Comparison of ENCODE assay signal across 12 cellular contexts in the genomic region with DNA sequence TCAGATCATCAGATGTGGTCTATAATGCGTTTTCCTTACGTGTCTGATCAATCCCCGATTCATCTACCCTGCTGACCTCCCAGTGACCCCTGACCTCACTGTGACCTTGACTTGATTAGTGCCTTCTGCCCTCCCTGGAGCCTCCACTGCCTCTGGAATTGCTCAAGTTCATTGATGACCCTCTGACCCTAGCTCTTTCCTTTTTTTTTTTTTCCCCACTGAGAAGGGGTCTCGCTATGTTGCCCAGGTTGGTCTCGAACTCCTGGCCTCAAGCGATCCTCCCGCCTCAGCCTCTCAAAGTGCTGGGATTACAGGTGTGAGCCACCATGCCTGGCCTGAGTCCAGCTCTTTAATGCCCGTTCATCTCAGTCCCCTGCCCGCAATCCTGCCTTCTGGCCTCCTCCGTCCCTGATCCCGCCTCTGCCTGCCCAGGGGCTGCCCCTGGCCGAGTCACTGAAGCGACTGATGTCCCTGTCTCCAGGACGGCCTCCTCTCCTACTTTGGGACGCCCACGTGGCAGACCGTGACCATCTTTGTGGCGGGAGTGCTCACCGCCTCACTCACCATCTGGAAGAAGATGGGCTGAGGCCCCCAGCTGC. TPM values are rescaled to one million over a fixed set of nuclear protein-coding genes. Genes with fewer than 3 reads are reported as not detected.
DNase-seq lines count a peak whose midpoint lies in the region; ATAC-seq, FAIRE-seq and TF ChIP-seq lines count a peak whose summit lies in the region.
"Had no signal": no experiment of that assay in that cellular context is flagged by ENCODE, and none has a peak within 500 bp of the region (broad histone marks: within the 10 kb centered on the region; RNA-seq: fewer than 3 reads in every experiment).

No MANE protein-coding gene starts in this region.

- H3K9me3 ChIP-seq in gastroesophageal sphincter: no peaks in the 10 kb centered on the region
- H3K9me3 ChIP-seq in small intestine (ENCODE audit: control insufficient read depth, low read depth): no peaks in the 10 kb centered on the region

- H3K27ac ChIP-seq in gastroesophageal sphincter (peak overlapping the region in 3 of 4 donors; percentile 2 to 95 (median 93)), small intestine (ENCODE audit: low read depth in 1 of 2, low read length in 1 of 2) (peak overlapping the region; percentile 92 to 93)

- peaks cover 0 to 35% (median 16%) of the 10 kb centered on the region in 3 donors for H3K4me1 ChIP-seq in gastroesophageal sphincter
- H3K4me1 ChIP-seq in small intestine (ENCODE audit: control insufficient read depth in 2 of 2, insufficient read depth in 1 of 2, low read depth in 1 of 2, low read length in 1 of 2): peaks cover 2 to 16% of the 10 kb centered on the region in 2 donors

- ATAC-seq in gastroesophageal sphincter (no peak), HG02973 (IDR thresholded peaks at IDR 0.05; ENCODE audit: unreplicated experiment) (no peak)

- H3K36me3 ChIP-seq in gastroesophageal sphincter: peaks cover 0 to 18% of the 10 kb centered on the region in 2 donors
- peaks cover 0 to under 1% of the 10 kb centered on the region in 2 donors for H3K36me3 ChIP-seq in small intestine (ENCODE audit: control insufficient read depth in 2 of 2, insufficient read depth in 2 of 2, low read length in 2 of 2)

- 78 to 82% methylated on average over 9 of the region's 19 CpGs for WGBS in gastroesophageal sphincter (ENCODE audit: low coverage in 1 of 2), 2 donors
- WGBS in small intestine, 3 donors: 56 to 71% (median 62%) methylated on average over 19 of the region's 19 CpGs

- TF ChIP-seq EP300 in gastroesophageal sphincter (IDR thresholded peaks at IDR 0.05): no peak

- TF ChIP-seq POLR2A in gastroesophageal sphincter (IDR thresholded peaks at IDR 0.05): no peak

- FAIRE-seq in small intestine (lab: Jason Lieb, UNC): no peak
- FAIRE-seq: A204.1, endometrium had no signal

- H3K4me3 ChIP-seq in gastroesophageal sphincter: no peak overlapping the region
- H3K4me3 ChIP-seq in small intestine (ENCODE audit: low read depth in 1 of 2, low read length in 2 of 2): no peak overlapping the region

- no peaks in the 10 kb centered on the region for H3K27me3 ChIP-seq in gastroesophageal sphincter
- no peaks in the 10 kb centered on the region for H3K27me3 ChIP-seq in small intestine (ENCODE audit: control insufficient read depth in 2 of 2, insufficient read depth in 2 of 2, low read length in 2 of 2)

- DNase-seq in DMS53 (lab: John Stamatoyannopoulos, UW) (peak; percentile 31), DMS53 treated with DMSO at 0.1 percent for 48 hours (lab: John Stamatoyannopoulos, UW; ENCODE audit: unreplicated experiment) (no peak), RKO (ENCODE audit: low spot score) (peak; percentile 35), small intestine (no peak), GM10266 (ENCODE audit: extremely low spot score) (no peak), COLO668 (lab: John Stamatoyannopoulos, UW; ENCODE audit: unreplicated experiment) (no peak)
- DNase-seq: activated effector memory CD4-positive, alpha-beta T cell treated with anti-CD3 and anti-CD28 coated beads, Interleukin-2, amount 50 U/mL, for 16 hours; retina had no signal

- TF ChIP-seq CTCF in gastroesophageal sphincter (IDR thresholded peaks at IDR 0.05) (no peak), GM10266 (IDR thresholded peaks at IDR 0.05; ENCODE audit: control insufficient read depth, insufficient read depth, low read depth, missing control alignments) (no peak)

RNA-seq across cellular contexts. Expression of a gene that starts 4.0 kb away (rescaled TPM):
- total RNA-seq in gastroesophageal sphincter: 1,000 to 10,000 TPM; 2,478 to 4,094 (median 2,824) TPM
- 1,000 to 10,000 TPM; 4,142 to 9,227 (median 7,309) TPM for polyA plus RNA-seq in small intestine

RNA-seq across cellular contexts. Expression of a gene that starts 6.5 kb away (rescaled TPM):
- 10 to 100 TPM; 31.5 to 40.8 (median 34.8) TPM for total RNA-seq in gastroesophageal sphincter
- 100 to 1,000 TPM; 153 to 199 (median 170) TPM for polyA plus RNA-seq in small intestine

RNA-seq across cellular contexts. Expression of a gene that starts 27.7 kb away (rescaled TPM):
- total RNA-seq in gastroesophageal sphincter: under 1 TPM in 1 of 4 donors, not detected in 3; 0.81 TPM
- 10 to 100 TPM in 2 of 3 donors, 1 to 10 TPM in 1; 2.9 to 36.2 (median 19.7) TPM for polyA plus RNA-seq in small intestine

RNA-seq across cellular contexts. Expression of a gene that starts 32.0 kb away (rescaled TPM):
- 10 to 100 TPM; 22.1 to 44.4 (median 38.5) TPM for total RNA-seq in gastroesophageal sphincter
- polyA plus RNA-seq in small intestine: 10 to 100 TPM; 16.2 to 25.3 (median 24.8) TPM

RNA-seq across cellular contexts. Expression of a gene that starts 32.5 kb away (rescaled TPM):
- 10 to 100 TPM; 69.4 to 96.5 (median 84.2) TPM for total RNA-seq in gastroesophageal sphincter
- polyA plus RNA-seq in small intestine: 100 to 1,000 TPM in 1 of 3 donors, 10 to 100 TPM in 2; 45.4 to 108 (median 53.0) TPM

Comparison
In these comparisons a context has a peak if more than half of its experiments do, and no peak if none do; other contexts are left out.
1. DNase-seq: peak in DMS53 (single experiment) and RKO (single experiment); none in DMS53 treated with DMSO at 0.1 percent for 48 hours (single experiment), small intestine (single experiment), GM10266 (single experiment) and COLO668 (single experiment).